ENCODE assay signal across 25 cellular contexts in genomic region chr22:46491936-46492335, GRCh38. TPM values are rescaled to one million over a fixed set of nuclear protein-coding genes. Genes with fewer than 3 reads are reported as not detected.
DNase-seq lines count a peak whose midpoint lies in the region; ATAC-seq, FAIRE-seq and TF ChIP-seq lines count a peak whose summit lies in the region.
"Had no signal": no experiment of that assay in that cellular context is flagged by ENCODE, and none has a peak within 500 bp of the region (broad histone marks: within the 10 kb centered on the region; RNA-seq: fewer than 3 reads in every experiment).

No MANE protein-coding gene starts in this region.

- no peak for TF ChIP-seq RAD21 in SK-N-SH (IDR thresholded peaks at IDR 0.05; ENCODE audit: low read length)

- H3K79me2 ChIP-seq in SK-N-SH (ENCODE audit: insufficient read depth) (no peaks in the 10 kb centered on the region), smooth muscle cell (ENCODE audit: low read depth) (no peaks in the 10 kb centered on the region)

- peak; percentile 1 for DNase-seq in DMS 273 treated with DMSO at 0.1 percent for 48 hours (lab: John Stamatoyannopoulos, UW)
- DNase-seq in SK-N-SH = peak; percentile 46
- DNase-seq in foreskin fibroblast = peak; percentile 12 to 35
- no peak for DNase-seq in smooth muscle cell (lab: John Stamatoyannopoulos, UW; ENCODE audit: unreplicated experiment)
- no peak for DNase-seq in SJCRH30
- no peak for DNase-seq in D721Med (ENCODE audit: insufficient read length, low spot score)
- DNase-seq in brain microvascular endothelial cell = no peak
- DNase-seq: activated CD4-positive, alpha-beta memory T cell treated with anti-CD3 and anti-CD28 coated beads for 36 hours; activated CD8-positive, alpha-beta memory T cell treated with anti-CD3 and anti-CD28 coated beads, Interleukin-2, amount 50 U/mL, for 48 hours; CD4-positive, alpha-beta memory T cell; erythroblast; lower lobe of right lung; NCI-H1092 treated with DMSO at 0.1 percent for 48 hours; NCI-H187 treated with DMSO at 0.1 percent for 48 hours; NCI-H226; NCI-H748 treated with DMSO at 0.1 percent for 48 hours; right lobe of liver; stimulated activated naive CD8-positive, alpha-beta T cell treated with anti-CD3 and anti-CD28 coated beads, Interleukin-15, Interleukin-2, amounts not matched to agents 100 U/mL and 50 U/mL, for 24 hours; T-cell; tibial artery had no signal

- TF ChIP-seq CTCF in SK-N-SH (IDR thresholded peaks at IDR 0.05) (no peak), foreskin fibroblast (IDR thresholded peaks at IDR 0.05; ENCODE audit: low read depth, low read length) (no peak), smooth muscle cell (IDR thresholded peaks at IDR 0.05; ENCODE audit: borderline replicate concordance, insufficient read depth, poor library complexity, severe bottlenecking) (no peak), D721Med (IDR thresholded peaks at IDR 0.05; ENCODE audit: insufficient read depth, missing control alignments) (no peak), brain microvascular endothelial cell (IDR thresholded peaks at IDR 0.05; ENCODE audit: low read depth, low read length, missing control alignments) (no peak)

- H3F3A ChIP-seq in SK-N-SH (replicated peaks; ENCODE audit: insufficient read depth) (no peaks in the 10 kb centered on the region), smooth muscle cell (ENCODE audit: low read depth) (no peaks in the 10 kb centered on the region)

- H3K4me3 ChIP-seq in SK-N-SH (ENCODE audit: low read depth in 2 of 2, low read length in 1 of 2) = no peak overlapping the region
- no peak overlapping the region for H3K4me3 ChIP-seq in foreskin fibroblast (ENCODE audit: low read depth in 1 of 2, low read length in 2 of 2)
- H3K4me3 ChIP-seq in smooth muscle cell = no peak overlapping the region
- H3K4me3 ChIP-seq in SJCRH30 = no peak overlapping the region
- no peak overlapping the region for H3K4me3 ChIP-seq in brain microvascular endothelial cell (ENCODE audit: low read depth, low read length)
- H3K4me3 ChIP-seq: ascending aorta, lower lobe of right lung, right lobe of liver, tibial artery had no signal

- H3K4me1 ChIP-seq in SK-N-SH (ENCODE audit: control insufficient read depth in 1 of 2, insufficient read depth in 2 of 2, low read depth in 1 of 2, low read length in 1 of 2) (no peaks in the 10 kb centered on the region; a peak in 1 of 4 replicates), smooth muscle cell (ENCODE audit: low read depth) (no peaks in the 10 kb centered on the region), SJCRH30 (no peaks in the 10 kb centered on the region)
- H3K4me1 ChIP-seq: ascending aorta, lower lobe of right lung, right lobe of liver, tibial artery had no signal

- no peaks in the 10 kb centered on the region for H3K27me3 ChIP-seq in SK-N-SH (ENCODE audit: insufficient read depth)
- H3K27me3 ChIP-seq in smooth muscle cell (ENCODE audit: low read depth) = no peaks in the 10 kb centered on the region
- H3K27me3 ChIP-seq in SJCRH30 = peaks cover 6% of the 10 kb centered on the region; the same call in 1 of the 2 replicates
- H3K27me3 ChIP-seq in brain microvascular endothelial cell (replicated peaks) = no peaks in the 10 kb centered on the region
- H3K27me3 ChIP-seq: ascending aorta, right lobe of liver had no signal

- H4K20me1 ChIP-seq in SK-N-SH (ENCODE audit: insufficient read depth) = no peaks in the 10 kb centered on the region
- H4K20me1 ChIP-seq in smooth muscle cell (ENCODE audit: low read depth) = no peaks in the 10 kb centered on the region

- TF ChIP-seq EP300 in SK-N-SH (IDR thresholded peaks at IDR 0.05; ENCODE audit: borderline replicate concordance in 1 of 2, low read depth in 1 of 2, low read length in 1 of 2) = no peak

- no peak overlapping the region for H3K27ac ChIP-seq in SK-N-SH (ENCODE audit: low read depth in 2 of 2, low read length in 1 of 2)
- H3K27ac ChIP-seq in smooth muscle cell (ENCODE audit: low read depth) = peak overlapping the region; percentile 72
- H3K27ac ChIP-seq in SJCRH30 = no peak overlapping the region
- H3K27ac ChIP-seq in brain microvascular endothelial cell = no peak overlapping the region
- H3K27ac ChIP-seq: ascending aorta, lower lobe of right lung, right lobe of liver, tibial artery had no signal

- H3K9me2 ChIP-seq in SK-N-SH = no peaks in the 10 kb centered on the region

- no peak for FAIRE-seq in D721Med (lab: Jason Lieb, UNC)
- FAIRE-seq: GM12891 had no signal

- no peak overlapping the region for H3K9ac ChIP-seq in SK-N-SH
- no peak overlapping the region for H3K9ac ChIP-seq in smooth muscle cell (ENCODE audit: low read depth)

- no peak overlapping the region for H2AFZ ChIP-seq in SK-N-SH (ENCODE audit: low read depth)
- H2AFZ ChIP-seq in smooth muscle cell (ENCODE audit: low read depth) = no peak overlapping the region

- CTCF ChIA-PET in SK-N-SH (lab: Yijun Ruan, JAX) = no interaction called here

- H3K36me3 ChIP-seq in SK-N-SH (replicated peaks in 1 of 2; ENCODE audit: control insufficient read depth in 1 of 2, insufficient read depth in 2 of 2, low read length in 1 of 2) (no peaks in the 10 kb centered on the region), smooth muscle cell (ENCODE audit: low read depth) (no peaks in the 10 kb centered on the region), SJCRH30 (no peaks in the 10 kb centered on the region), brain microvascular endothelial cell (replicated peaks) (no peaks in the 10 kb centered on the region)
- H3K36me3 ChIP-seq: ascending aorta, lower lobe of right lung, right lobe of liver, tibial artery had no signal

- in situ Hi-C loops in brain microvascular endothelial cell (cut with HindIII; ENCODE audit: low pct_ligation_motif_present, low sequenced_read_pairs) = loop anchor here (25.0 kb wide), 1 partner anchor 155 kb away; the partner anchor contains the start of gene TRMU

- H3K4me2 ChIP-seq in SK-N-SH = no peak overlapping the region
- peak overlapping the region; percentile 0 for H3K4me2 ChIP-seq in smooth muscle cell

- H3K9me3 ChIP-seq in SK-N-SH (no peaks in the 10 kb centered on the region), smooth muscle cell (replicated peaks; ENCODE audit: low read depth) (no peaks in the 10 kb centered on the region), SJCRH30 (replicated peaks) (no peaks in the 10 kb centered on the region)
- H3K9me3 ChIP-seq: ascending aorta, lower lobe of right lung, right lobe of liver, tibial artery had no signal

- POLR2A ChIA-PET in SK-N-SH (lab: Yijun Ruan, JAX) = no interaction called here

- no peak for ATAC-seq in HG02642 (IDR thresholded peaks at IDR 0.05; ENCODE audit: poor library complexity, unreplicated experiment)
- ATAC-seq: activated naive CD4-positive, alpha-beta T cell treated with anti-CD3 and anti-CD28 coated beads, Interleukin-2, amount 50 U/mL, for 72 hours; HCT116; lower lobe of right lung; right lobe of liver; stimulated activated naive CD8-positive, alpha-beta T cell treated with anti-CD3 and anti-CD28 coated beads, Interleukin-15, Interleukin-2, amounts not matched to agents 100 U/mL and 50 U/mL, for 24 hours; T-cell had no signal

- 30% methylated on average over 6 of the region's 11 CpGs for WGBS in SK-N-SH (ENCODE audit: low lambda C conversion rate)
- WGBS in smooth muscle cell (ENCODE audit: low lambda C conversion rate) = 55% methylated on average over 11 of the region's 11 CpGs

TF ChIP-seq in SK-N-SH, 30 proteins besides CTCF, POLR2A, EP300 and RAD21 (continues in another document):
- no peak for TF ChIP-seq REST (IDR thresholded peaks at IDR 0.05; ENCODE audit: low read depth, low read length)
- no peak for TF ChIP-seq MEF2A (IDR thresholded peaks at IDR 0.05; ENCODE audit: borderline replicate concordance, low read depth)
- TF ChIP-seq USF2 (IDR thresholded peaks at IDR 0.05; ENCODE audit: borderline replicate concordance, low read depth, low read length) = no peak

RNA-seq across cellular contexts. Expression of gene CELSR1, which starts 45.5 kb away (rescaled TPM):
- 1.8 and 5.0 TPM in 2 replicates for polyA plus RNA-seq in SK-N-SH (2012; rRNA removed)
- 2.0 and 3.3 TPM in 2 replicates for polyA plus RNA-seq in SK-N-SH (2012; cell fraction: cytosol; rRNA removed)
- polyA plus RNA-seq in SK-N-SH (2012; cell fraction: nucleus; rRNA removed) = 4.3 and 5.2 TPM in 2 replicates
- 15.2 and 17.6 TPM in 2 replicates for total RNA-seq in smooth muscle cell
- 3.6 and 12.3 TPM in 2 replicates for polyA plus RNA-seq in smooth muscle cell
- total RNA-seq in SJCRH30 (2014; rRNA removed; shearing (Covaris generic)) = not detected in 2 replicates

Comparison
In these comparisons a context has a peak if more than half of its experiments do, and no peak if none do; other contexts are left out.
1. DNase-seq: peak in DMS 273 treated with DMSO at 0.1 percent for 48 hours (single experiment), SK-N-SH (single experiment) and foreskin fibroblast (2 of 2); none in smooth muscle cell (single experiment), SJCRH30 (0 of 2), D721Med (single experiment) and brain microvascular endothelial cell (single experiment).
2. RNA of gene CELSR1, which starts 45.5 kb away (total RNA-seq): 15.2 to 17.6 TPM in smooth muscle cell; not detected in SJCRH30; every median in the first group is over 10 times any median in the second.